ENCODE assay signal across 9 cellular contexts in the genomic region with DNA sequence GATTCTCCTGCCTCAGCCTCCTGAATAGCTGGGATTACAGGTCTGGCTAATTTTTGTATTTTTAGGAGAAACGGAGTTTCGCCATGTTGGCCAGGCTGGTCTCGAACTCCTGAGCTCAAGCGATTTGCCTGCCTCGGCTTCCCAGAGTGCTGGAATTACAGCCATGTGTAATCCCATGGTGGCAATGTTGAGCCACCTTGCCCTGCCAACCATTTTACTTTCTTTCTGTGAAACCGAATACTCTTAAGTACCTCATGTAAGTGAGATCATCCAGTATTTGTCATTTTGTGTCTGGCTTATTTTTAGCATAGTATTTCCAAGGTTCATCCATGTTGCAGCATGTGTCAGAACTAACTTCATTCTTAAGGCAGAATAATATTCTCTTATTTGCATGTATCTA. TPM values are rescaled to one million over a fixed set of nuclear protein-coding genes. Genes with fewer than 3 reads are reported as not detected.
DNase-seq lines count a peak whose midpoint lies in the region; ATAC-seq and TF ChIP-seq lines count a peak whose summit lies in the region.
"Had no signal": no experiment of that assay in that cellular context is flagged by ENCODE, and none has a peak within 500 bp of the region (broad histone marks: within the 10 kb centered on the region; RNA-seq: fewer than 3 reads in every experiment).

No MANE protein-coding gene starts in this region.

- H3K4me3 ChIP-seq in right atrium auricular region (no peak overlapping the region), lower lobe of right lung (no peak overlapping the region)
- H3K4me3 ChIP-seq: K562 had no signal

- intact Hi-C loops in left ventricle myocardium superior (cut with micrococcal nuclease) = no loop called here
- intact Hi-C loops in lower lobe of right lung (cut with DNase I) = no loop called here

- H3K36me3 ChIP-seq in right atrium auricular region = no peaks in the 10 kb centered on the region
- no peaks in the 10 kb centered on the region for H3K36me3 ChIP-seq in lower lobe of right lung

- no peak for TF ChIP-seq POLR2A in erythroblast (IDR thresholded peaks at IDR 0.05; ENCODE audit: low read length)

- ATAC-seq in left ventricle myocardium superior (no peak), lower lobe of right lung (no peak), HG03342 (IDR thresholded peaks at IDR 0.05; ENCODE audit: unreplicated experiment) (no peak)
- ATAC-seq: K562 had no signal

- H3K9me3 ChIP-seq in right atrium auricular region = no peaks in the 10 kb centered on the region
- H3K9me3 ChIP-seq in lower lobe of right lung = no peaks in the 10 kb centered on the region

- H3K27me3 ChIP-seq in right atrium auricular region (no peaks in the 10 kb centered on the region), lower lobe of right lung (ENCODE audit: low read depth) (no peaks in the 10 kb centered on the region)

- H3K4me1 ChIP-seq in right atrium auricular region (peaks cover 6 to 97% of the 10 kb centered on the region in 2 donors), lower lobe of right lung (peaks cover 100% of the 10 kb centered on the region)

- DNase-seq in right atrium auricular region (ENCODE audit: low spot score) (no peak), left ventricle myocardium superior (no peak), lower lobe of right lung (no peak), erythroblast (lab: John Stamatoyannopoulos, UW) (no peak)
- DNase-seq in activated effector memory CD4-positive, alpha-beta T cell treated with Interleukin-2 at 50 U/mL for 16 hours = no peak
- DNase-seq in stimulated activated CD4-positive, alpha-beta T cell treated with anti-CD3 and anti-CD28 coated beads, Interleukin-2, amount 100 ng/mL, for 24 hours = no peak

- TF ChIP-seq CTCF in right atrium auricular region (IDR thresholded peaks at IDR 0.05) = no peak
- TF ChIP-seq CTCF in lower lobe of right lung (IDR thresholded peaks at IDR 0.05) = no peak

- H3K27ac ChIP-seq in right atrium auricular region (peak overlapping the region; percentile 77 to 86), angular gyrus (ENCODE audit: low read depth, low read length) (peak overlapping the region; percentile 75), lower lobe of right lung (peak overlapping the region; percentile 74)

RNA-seq across cellular contexts. Expression of gene PRRC2B, which starts 8.2 kb away (rescaled TPM):
- total RNA-seq in right atrium auricular region = 100 to 1,000 TPM in 1 of 2 donors, 10 to 100 TPM in 1; 76.7 to 120 TPM
- 144 TPM for total RNA-seq in left ventricle myocardium superior
- total RNA-seq in lower lobe of right lung = 170 TPM
